12 cellular contexts compared by ENCODE assay signal in the genomic region with DNA sequence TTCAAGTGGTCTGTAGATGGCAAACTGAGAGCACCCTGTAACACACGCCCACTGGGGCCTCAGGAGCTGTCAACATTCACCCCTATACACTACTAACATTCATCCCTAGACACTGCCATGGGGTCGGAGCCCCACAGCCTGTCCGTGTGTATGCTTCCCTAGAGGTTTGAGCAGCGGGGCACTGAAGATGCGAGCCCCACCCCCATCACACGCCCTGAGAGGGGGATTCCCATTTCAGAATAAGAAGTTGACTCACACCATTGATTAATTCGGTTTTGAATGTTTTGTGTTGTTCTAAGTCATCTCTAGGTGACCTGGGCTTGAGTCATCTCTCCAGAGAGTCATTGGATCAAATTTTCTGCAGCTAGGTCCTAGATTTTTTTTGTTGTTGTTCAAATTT. TPM values are rescaled to one million over a fixed set of nuclear protein-coding genes. Genes with fewer than 3 reads are reported as not detected.
DNase-seq lines count a peak whose midpoint lies in the region; ATAC-seq and TF ChIP-seq lines count a peak whose summit lies in the region.
"Had no signal": no experiment of that assay in that cellular context is flagged by ENCODE, and none has a peak within 500 bp of the region (broad histone marks: within the 10 kb centered on the region; RNA-seq: fewer than 3 reads in every experiment).

No MANE protein-coding gene starts in this region.

- TF ChIP-seq EP300 in SK-N-SH (IDR thresholded peaks at IDR 0.05; ENCODE audit: borderline replicate concordance in 1 of 2, low read depth in 1 of 2, low read length in 1 of 2) = peak in 1 of 2 experiments; percentile 62; a peak in 1 of 4 replicates

- H3K9me2 ChIP-seq in SK-N-SH = no peaks in the 10 kb centered on the region
- no peaks in the 10 kb centered on the region for H3K9me2 ChIP-seq in MM.1S (replicated peaks; ENCODE audit: insufficient read depth, low read length)

- H3F3A ChIP-seq in SK-N-SH (replicated peaks; ENCODE audit: insufficient read depth) (peaks cover 6% of the 10 kb centered on the region), MM.1S (ENCODE audit: insufficient read depth, low read length) (no peaks in the 10 kb centered on the region)

- H4K20me1 ChIP-seq in SK-N-SH (ENCODE audit: insufficient read depth) = no peaks in the 10 kb centered on the region
- H4K20me1 ChIP-seq in MM.1S (ENCODE audit: insufficient read depth, low read length) = no peaks in the 10 kb centered on the region

- POLR2A ChIA-PET in SK-N-SH (lab: Yijun Ruan, JAX) = no interaction called here

- H2AFZ ChIP-seq in SK-N-SH (ENCODE audit: low read depth) (no peak overlapping the region), MM.1S (ENCODE audit: low read length) (no peak overlapping the region)

- 49% methylated on average over 7 of the region's 7 CpGs for WGBS in SK-N-SH (ENCODE audit: low lambda C conversion rate)

- CTCF ChIA-PET in SK-N-SH (lab: Yijun Ruan, JAX) = interaction anchor here (1.0 kb wide), 1 partner anchor 277 kb away, joined by 3 read pairs; no protein-coding TSS in a partner anchor

- TF ChIP-seq CTCF in SK-N-SH (IDR thresholded peaks at IDR 0.05) (no peak), MM.1S (IDR thresholded peaks at IDR 0.05; ENCODE audit: low read length) (no peak)

- H3K27me3 ChIP-seq in SK-N-SH (ENCODE audit: insufficient read depth) (no peaks in the 10 kb centered on the region), MM.1S (replicated peaks; ENCODE audit: insufficient read depth, low read length) (no peaks in the 10 kb centered on the region)

- DNase-seq in activated CD4-positive, alpha-beta T cell treated with anti-CD3 and anti-CD28 coated beads for 48 hours = peak; percentile 81
- no peak for DNase-seq in activated CD4-positive, alpha-beta T cell treated with anti-CD3 and anti-CD28 coated beads, Interleukin-2, amount 50 U/mL, for 1 hour
- DNase-seq in SK-N-SH = no peak
- DNase-seq in stimulated activated naive CD8-positive, alpha-beta T cell treated with anti-CD3 and anti-CD28 coated beads, Interleukin-15, Interleukin-2, amounts not matched to agents 100 U/mL and 50 U/mL, for 24 hours = peak; percentile 72
- no peak for DNase-seq in MM.1S
- no peak for DNase-seq in MV-4-11 (lab: John Stamatoyannopoulos, UW)
- DNase-seq: OCI-M1 had no signal

- 0 out of 2 replicates have a peak overlapping the region, but pooled peaks have one; percentile 30 for H3K4me2 ChIP-seq in SK-N-SH
- H3K4me2 ChIP-seq in MM.1S (ENCODE audit: low read depth, low read length) = no peak overlapping the region

- no peaks in the 10 kb centered on the region for H3K36me3 ChIP-seq in SK-N-SH (replicated peaks in 1 of 2; ENCODE audit: control insufficient read depth in 1 of 2, insufficient read depth in 2 of 2, low read length in 1 of 2)
- H3K36me3 ChIP-seq in MM.1S (replicated peaks; ENCODE audit: insufficient read depth, low read length) = no peaks in the 10 kb centered on the region

- no peak for TF ChIP-seq RAD21 in SK-N-SH (IDR thresholded peaks at IDR 0.05; ENCODE audit: low read length)

- H3K27ac ChIP-seq in SK-N-SH (ENCODE audit: low read depth in 2 of 2, low read length in 1 of 2) = peak overlapping the region in 1 of 2 experiments; percentile 22; a peak in 1 of 4 replicates
- H3K27ac ChIP-seq in MM.1S (ENCODE audit: low read length) = no peak overlapping the region

- H3K4me3 ChIP-seq in SK-N-SH (ENCODE audit: low read depth in 2 of 2, low read length in 1 of 2) (no peak overlapping the region), MM.1S (ENCODE audit: low read length) (no peak overlapping the region)

- H3K9me3 ChIP-seq in SK-N-SH (no peaks in the 10 kb centered on the region), MM.1S (replicated peaks; ENCODE audit: insufficient read depth, low read length) (no peaks in the 10 kb centered on the region)

- ATAC-seq in esophagus mucosa (peak; percentile 49), HG03280 (IDR thresholded peaks at IDR 0.05; ENCODE audit: unreplicated experiment) (no peak)
- ATAC-seq in stimulated activated naive CD8-positive, alpha-beta T cell treated with anti-CD3 and anti-CD28 coated beads, Interleukin-15, Interleukin-2, amounts not matched to agents 100 U/mL and 50 U/mL, for 24 hours = peak; percentile 95

- H3K4me1 ChIP-seq in SK-N-SH (ENCODE audit: control insufficient read depth in 1 of 2, insufficient read depth in 2 of 2, low read depth in 1 of 2, low read length in 1 of 2) (peaks cover 0 to 16% of the 10 kb centered on the region in 2 experiments; a peak in 2 of 4 replicates), MM.1S (ENCODE audit: low read length) (no peaks in the 10 kb centered on the region)

- no peaks in the 10 kb centered on the region for H3K79me2 ChIP-seq in SK-N-SH (ENCODE audit: insufficient read depth)
- H3K79me2 ChIP-seq in MM.1S (ENCODE audit: low read length) = no peaks in the 10 kb centered on the region

- H3K9ac ChIP-seq in SK-N-SH (no peak overlapping the region), MM.1S (ENCODE audit: low read length) (no peak overlapping the region)

TF ChIP-seq in SK-N-SH, 30 proteins besides CTCF, POLR2A, EP300 and RAD21 (continues in another document):
- TF ChIP-seq FOXJ3 (CRISPR knock-in tag; IDR thresholded peaks at IDR 0.05) (no peak), GATA2 (CRISPR knock-in tag; IDR thresholded peaks at IDR 0.05) (no peak), GABPA (IDR thresholded peaks at IDR 0.05; ENCODE audit: low read depth) (no peak), MXI1 (IDR thresholded peaks at IDR 0.05; ENCODE audit: low read depth, low read length) (no peak), TCF12 (IDR thresholded peaks at IDR 0.05) (peak; percentile 61), SIN3A (IDR thresholded peaks at IDR 0.05; ENCODE audit: borderline replicate concordance, low read depth, low read length) (no peak), ELF1 (IDR thresholded peaks at IDR 0.05) (no peak), NFIC (IDR thresholded peaks at IDR 0.05; ENCODE audit: borderline replicate concordance) (no peak; the same call in 1 of the 2 replicates), TEAD4 (IDR thresholded peaks at IDR 0.05; ENCODE audit: borderline replicate concordance, insufficient read depth) (0 out of 2 replicates have a peak, but pooled peaks have one; percentile 13), TAF1 (IDR thresholded peaks at IDR 0.05; ENCODE audit: borderline replicate concordance, low read depth, low read length) (no peak), NRF1 (IDR thresholded peaks at IDR 0.05; ENCODE audit: low read depth, low read length) (no peak), CHD2 (IDR thresholded peaks at IDR 0.05; ENCODE audit: low read length, partially characterized antibody) (no peak), SMC3 (IDR thresholded peaks at IDR 0.05; ENCODE audit: low read depth, low read length) (no peak), EZH2phosphoT487 (IDR thresholded peaks at IDR 0.05; ENCODE audit: borderline replicate concordance, low read depth) (no peak), RXRA (IDR thresholded peaks at IDR 0.05; ENCODE audit: borderline replicate concordance, low read depth) (0 out of 2 replicates have a peak, but pooled peaks have one; percentile 62), FOSL2 (IDR thresholded peaks at IDR 0.05; ENCODE audit: borderline replicate concordance, low read depth) (peak; percentile 93)
- TF ChIP-seq, protein P1, sequence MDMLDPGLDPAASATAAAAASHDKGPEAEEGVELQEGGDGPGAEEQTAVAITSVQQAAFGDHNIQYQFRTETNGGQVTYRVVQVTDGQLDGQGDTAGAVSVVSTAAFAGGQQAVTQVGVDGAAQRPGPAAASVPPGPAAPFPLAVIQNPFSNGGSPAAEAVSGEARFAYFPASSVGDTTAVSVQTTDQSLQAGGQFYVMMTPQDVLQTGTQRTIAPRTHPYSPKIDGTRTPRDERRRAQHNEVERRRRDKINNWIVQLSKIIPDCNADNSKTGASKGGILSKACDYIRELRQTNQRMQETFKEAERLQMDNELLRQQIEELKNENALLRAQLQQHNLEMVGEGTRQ (IDR thresholded peaks at IDR 0.05; ENCODE audit: borderline replicate concordance, low read depth, low read length) = no peak
- TF ChIP-seq, protein P2, sequence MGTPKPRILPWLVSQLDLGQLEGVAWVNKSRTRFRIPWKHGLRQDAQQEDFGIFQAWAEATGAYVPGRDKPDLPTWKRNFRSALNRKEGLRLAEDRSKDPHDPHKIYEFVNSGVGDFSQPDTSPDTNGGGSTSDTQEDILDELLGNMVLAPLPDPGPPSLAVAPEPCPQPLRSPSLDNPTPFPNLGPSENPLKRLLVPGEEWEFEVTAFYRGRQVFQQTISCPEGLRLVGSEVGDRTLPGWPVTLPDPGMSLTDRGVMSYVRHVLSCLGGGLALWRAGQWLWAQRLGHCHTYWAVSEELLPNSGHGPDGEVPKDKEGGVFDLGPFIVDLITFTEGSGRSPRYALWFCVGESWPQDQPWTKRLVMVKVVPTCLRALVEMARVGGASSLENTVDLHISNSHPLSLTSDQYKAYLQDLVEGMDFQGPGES (IDR thresholded peaks at IDR 0.05; ENCODE audit: low read depth, low read length) = no peak
- TF ChIP-seq, protein P3, sequence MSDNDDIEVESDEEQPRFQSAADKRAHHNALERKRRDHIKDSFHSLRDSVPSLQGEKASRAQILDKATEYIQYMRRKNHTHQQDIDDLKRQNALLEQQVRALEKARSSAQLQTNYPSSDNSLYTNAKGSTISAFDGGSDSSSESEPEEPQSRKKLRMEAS (IDR thresholded peaks at IDR 0.05; ENCODE audit: low read depth) = 0 out of 2 replicates have a peak, but pooled peaks have one; percentile 19

RNA-seq across cellular contexts. Expression of a gene that starts 37.3 kb away (rescaled TPM):
- 10.9 and 11.7 TPM in 2 replicates for polyA plus RNA-seq in SK-N-SH (2012; rRNA removed)
- 17.6 and 17.7 TPM in 2 replicates for polyA plus RNA-seq in SK-N-SH (2012; cell fraction: cytosol; rRNA removed)
- 2.7 and 5.0 TPM in 2 replicates for polyA plus RNA-seq in SK-N-SH (2012; cell fraction: nucleus; rRNA removed)
- 2.1 TPM for total RNA-seq in esophagus mucosa

RNA-seq across cellular contexts. Expression of a gene that starts 52.3 kb away (rescaled TPM):
- polyA plus RNA-seq in SK-N-SH (2012; rRNA removed) = not detected in 2 replicates
- polyA plus RNA-seq in SK-N-SH (2012; cell fraction: cytosol; rRNA removed) = not detected in 2 replicates
- not detected in 2 replicates for polyA plus RNA-seq in SK-N-SH (2012; cell fraction: nucleus; rRNA removed)
- not detected for total RNA-seq in esophagus mucosa
- total RNA-seq: dermis microvascular lymphatic vessel endothelial cell; H4; natural killer cell treated with Interleukin-12 subunit alpha and Interleukin-12 subunit beta and Interleukin-15 and Interleukin-18, amount 100 ng/mL, for 72 hours had no signal

Comparison
In these comparisons a context has a peak if more than half of its experiments do, and no peak if none do; other contexts are left out.
1. DNase-seq: peak in activated CD4-positive, alpha-beta T cell treated with anti-CD3 and anti-CD28 coated beads for 48 hours (single experiment) and stimulated activated naive CD8-positive, alpha-beta T cell treated with anti-CD3 and anti-CD28 coated beads, Interleukin-15, Interleukin-2, amounts not matched to agents 100 U/mL and 50 U/mL, for 24 hours (single experiment); none in activated CD4-positive, alpha-beta T cell treated with anti-CD3 and anti-CD28 coated beads, Interleukin-2, amount 50 U/mL, for 1 hour (single experiment), SK-N-SH (single experiment), MM.1S (single experiment) and MV-4-11 (single experiment).